In the genomic region with DNA sequence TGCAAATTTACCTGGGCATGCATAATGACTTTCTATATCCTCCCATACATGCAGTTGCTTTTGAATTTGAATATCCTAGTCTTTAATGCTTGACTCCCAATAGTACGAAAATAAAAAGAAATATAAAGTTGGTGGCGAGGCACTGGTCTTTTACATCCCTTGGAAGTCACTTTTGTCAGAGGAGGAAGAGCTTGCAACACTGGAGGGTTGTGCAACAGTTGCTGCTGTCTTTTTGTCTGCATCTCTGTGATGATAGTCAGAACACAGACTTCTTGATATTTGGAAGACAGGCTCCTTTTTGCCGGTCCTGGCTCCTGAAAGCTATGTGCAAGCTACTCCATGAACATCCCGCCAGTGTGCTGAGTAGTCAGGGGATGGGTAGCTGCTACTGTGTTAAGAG, we compare ENCODE assay signal across 27 cellular contexts. TPM values are rescaled to one million over a fixed set of nuclear protein-coding genes. Genes with fewer than 3 reads are reported as not detected.
"Had no signal": no experiment of that assay in that cellular context is flagged by ENCODE, and none has a peak within 500 bp of the region (broad histone marks: within the 10 kb centered on the region; RNA-seq: fewer than 3 reads in every experiment).

No MANE protein-coding gene starts in this region.

- DNase-seq: hypothalamus; immature natural killer cell; left ventricle myocardium inferior; mesendoderm; naive thymus-derived CD4-positive, alpha-beta T cell; nucleus accumbens; pancreas; posterior cingulate gyrus; retina; right cardiac atrium; stimulated activated CD4-positive, alpha-beta T cell treated with anti-CD3 and anti-CD28 coated beads, Interleukin-12 subunit alpha, Interleukin-12 subunit beta, amount 100 ng/mL, for 4 hours; stimulated activated CD4-positive, alpha-beta T cell treated with anti-CD3 and anti-CD28 coated beads, Interleukin-15, amount 100 ng/mL, for 24 hours; stimulated activated CD4-positive, alpha-beta T cell treated with anti-CD3 and anti-CD28 coated beads, Interleukin-2, amount 100 ng/mL, for 24 hours; stimulated activated CD4-positive, alpha-beta T cell treated with anti-CD3 and anti-CD28 coated beads, Interleukin-4, amount 100 ng/mL, for 1 hour; stimulated activated naive CD4-positive, alpha-beta T cell; tibial artery; trophoblast cell; upper lobe of right lung had no signal

- ATAC-seq: naive thymus-derived CD4-positive, alpha-beta T cell; natural killer cell treated with Interleukin-12 subunit alpha and Interleukin-12 subunit beta and Interleukin-15 and Interleukin-18, amount 100 ng/mL, for 72 hours; pancreas; right cardiac atrium; sciatic nerve; upper lobe of right lung had no signal

- H3K36me3 ChIP-seq: left ventricle myocardium inferior, pancreas, prostate gland, suprapubic skin, thoracic aorta, tibial artery, upper lobe of right lung had no signal

- H3K4me3 ChIP-seq: left ventricle myocardium inferior, lung, pancreas, prostate gland, skin epidermis, suprapubic skin, thoracic aorta, tibial artery, upper lobe of right lung had no signal

- H3K4me1 ChIP-seq: pancreas, prostate gland, suprapubic skin, tibial artery, upper lobe of right lung had no signal

- FAIRE-seq: islet of Langerhans, pancreas, urothelium cell line had no signal

- H3K27me3 ChIP-seq: pancreas, suprapubic skin, tibial artery, upper lobe of right lung had no signal

- H3K9me3 ChIP-seq: pancreas, prostate gland, upper lobe of right lung had no signal

- H3K27ac ChIP-seq: left ventricle myocardium inferior, pancreas, prostate gland, skin epidermis, suprapubic skin, thoracic aorta, tibial artery, upper lobe of right lung had no signal

RNA-seq across cellular contexts. Expression of gene SGCD, which starts 16.8 kb away (rescaled TPM):
- polyA plus RNA-seq: naive thymus-derived CD4-positive, alpha-beta T cell had no signal
